In genomic region chr17:4215882-4216411, GRCh38 we compare ENCODE assay signal across 8 cellular contexts. TPM values are rescaled to one million over a fixed set of nuclear protein-coding genes. Genes with fewer than 3 reads are reported as not detected.
A peak's percentile ranks its signal among the peaks of the same experiment; 100 is the strongest.
DNase-seq lines count a peak whose midpoint lies in the region; ATAC-seq and TF ChIP-seq lines count a peak whose summit lies in the region.

No MANE protein-coding gene starts in this region.

- peaks cover 13% of the 10 kb centered on the region for H3K4me1 Mint-ChIP-seq in T-helper 2 cell treated with Interferon-gamma antibody and Interleukin-4, amounts not matched to agents 5 μg/mL and 100 μg/mL, for 36 hours (ENCODE audit: low read depth)

- BruUV-seq in mammary epithelial cell (replicated peaks; lab: Mats Ljungman, UMichigan) = no TSS peak

- CTCF ChIA-PET in mammary epithelial cell (lab: Charles Lee; ENCODE audit: low non-redundant PET) = interaction anchor here (0.7 to 0.8 kb wide), 2 partner anchors 33 to 124 kb away, joined by 5 read pairs; no protein-coding TSS in a partner anchor

- 90% methylated on average over 6 of the region's 6 CpGs for WGBS in mammary epithelial cell (ENCODE audit: low coverage, missing lambda C conversion rate)

- no peak overlapping the region for H2AFZ ChIP-seq in mammary epithelial cell (ENCODE audit: low read depth, low read length)

- no peak for DNase-seq in T-helper 2 cell treated with Interferon-gamma antibody and Interleukin-4, amounts not matched to agents 5 μg/mL and 100 μg/mL, for 36 hours (ENCODE audit: low spot score)
- DNase-seq in T-helper 2 cell (no peak), NCI-H2107 (lab: John Stamatoyannopoulos, UW) (peak; percentile 59), mammary epithelial cell (no peak), gastrocnemius medialis (no peak), SHP77 treated with DMSO at 0.1 percent for 48 hours (lab: John Stamatoyannopoulos, UW) (no peak), globus pallidus (ENCODE audit: low spot score) (no peak)
- no peak for DNase-seq in stimulated activated CD4-positive, alpha-beta T cell treated with anti-CD3 and anti-CD28 coated beads, Interleukin-4, amount 100 ng/mL, for 1 hour

- H3K9me3 Mint-ChIP-seq in T-helper 2 cell treated with Interferon-gamma antibody and Interleukin-4, amounts not matched to agents 5 μg/mL and 100 μg/mL, for 36 hours = no peaks in the 10 kb centered on the region

- ATAC-seq in gastrocnemius medialis = no peak

- no peak overlapping the region for H3K4me2 ChIP-seq in mammary epithelial cell (ENCODE audit: insufficient read depth, low read depth, low read length)

- H3K36me3 Mint-ChIP-seq in T-helper 2 cell treated with Interferon-gamma antibody and Interleukin-4, amounts not matched to agents 5 μg/mL and 100 μg/mL, for 36 hours (ENCODE audit: low read depth) = peaks cover 29% of the 10 kb centered on the region

- no peak overlapping the region for H3K9ac ChIP-seq in mammary epithelial cell (ENCODE audit: insufficient read depth, low read length)

- H3K27me3 ChIP-seq in mammary epithelial cell (ENCODE audit: insufficient read depth, low read length) (no peaks in the 10 kb centered on the region), gastrocnemius medialis (no peaks in the 10 kb centered on the region)

- H3K4me3 Mint-ChIP-seq in T-helper 2 cell treated with Interferon-gamma antibody and Interleukin-4, amounts not matched to agents 5 μg/mL and 100 μg/mL, for 36 hours = no peak overlapping the region

- no peaks in the 10 kb centered on the region for H4K20me1 ChIP-seq in mammary epithelial cell (ENCODE audit: insufficient read depth, low read length)

- dilution Hi-C loops in mammary epithelial cell (cut with HindIII; ENCODE audit: low sequenced_read_pairs) = no loop called here

- H3K9me3 ChIP-seq in mammary epithelial cell (replicated peaks; ENCODE audit: insufficient read depth, low read length) (no peaks in the 10 kb centered on the region), gastrocnemius medialis (no peaks in the 10 kb centered on the region)

- TF ChIP-seq CTCF in mammary epithelial cell (conservative IDR thresholded peaks at IDR 0.05 in 1 of 2, IDR thresholded peaks at IDR 0.05 in 1 of 2; ENCODE audit: extremely low read depth in 1 of 2, insufficient read depth in 1 of 2, low read depth in 1 of 2, low read length in 2 of 2) (no peak), gastrocnemius medialis (IDR thresholded peaks at IDR 0.05 in 4 of 5, conservative IDR thresholded peaks at IDR 0.05 in 1 of 5) (no peak)

- intact Hi-C loops in mammary epithelial cell (cut with micrococcal nuclease) = loop anchor here (1.0 to 2.0 kb wide), 5 partner anchors 32 to 197 kb away; partner anchors contain the start of genes ANKFY1 and UBE2G1
- intact Hi-C loops in gastrocnemius medialis (cut with DNase I; ENCODE audit: low total_unique reads) = loop anchor here (1.0 to 10.0 kb wide), 7 partner anchors 33 to 349 kb away; partner anchors contain the start of genes ANKFY1, CYB5D2, GGT6 and ZZEF1

- H3K27ac Mint-ChIP-seq in T-helper 2 cell treated with Interferon-gamma antibody and Interleukin-4, amounts not matched to agents 5 μg/mL and 100 μg/mL, for 36 hours = peak overlapping the region; percentile 54

- H3K27ac ChIP-seq in mammary epithelial cell (ENCODE audit: insufficient read depth, low read depth, low read length) (peak overlapping the region; percentile 49), gastrocnemius medialis (peak overlapping the region; percentile 74 to 85 (median 80))

- H3K27me3 Mint-ChIP-seq in T-helper 2 cell treated with Interferon-gamma antibody and Interleukin-4, amounts not matched to agents 5 μg/mL and 100 μg/mL, for 36 hours (ENCODE audit: low read depth) = no peaks in the 10 kb centered on the region

- H3K4me3 ChIP-seq in mammary epithelial cell (replicated peaks in 1 of 3; ENCODE audit: insufficient read depth in 1 of 3, low read depth in 2 of 3, low read length in 3 of 3) = no peak overlapping the region
- H3K4me3 ChIP-seq in gastrocnemius medialis = no peak overlapping the region

- peaks cover 29% of the 10 kb centered on the region for H3K79me2 ChIP-seq in mammary epithelial cell (ENCODE audit: insufficient read depth, low read length)

- in situ Hi-C loops in mammary epithelial cell (cut with MboI; ENCODE audit: low sequenced_read_pairs in 2 of 2) = loop anchor here in 1 of 2 donors (10.0 kb wide), 1 partner anchor 199 kb away; no protein-coding TSS in a partner anchor
- in situ Hi-C loops in gastrocnemius medialis (cut with MboI; ENCODE audit: low sequenced_read_pairs in 4 of 4) = loop anchor here in 1 of 4 donors (10.0 kb wide), 1 partner anchor 89 kb away; no protein-coding TSS in a partner anchor

- no peak for TF ChIP-seq POLR2A in gastrocnemius medialis (IDR thresholded peaks at IDR 0.05)

- H3K4me1 ChIP-seq in mammary epithelial cell (ENCODE audit: insufficient read depth, low read length) (peaks cover 14% of the 10 kb centered on the region), gastrocnemius medialis (peaks cover 34 to 44% of the 10 kb centered on the region in 2 donors)

- H3K36me3 ChIP-seq in mammary epithelial cell (ENCODE audit: insufficient read depth, low read length) (peaks cover 11% of the 10 kb centered on the region), gastrocnemius medialis (peaks cover 0 to 7% of the 10 kb centered on the region in 2 donors)

RNA-seq across cellular contexts. Expression of gene ANKFY1, which starts 47.8 kb away (rescaled TPM):
- total RNA-seq in mammary epithelial cell (10 to 100 TPM; 45.4 to 46.2 TPM), gastrocnemius medialis (10 to 100 TPM; 12.6 to 26.9 (median 13.5) TPM)
- polyA plus RNA-seq in mammary epithelial cell = 21.9 TPM
- polyA minus RNA-seq in mammary epithelial cell = 77.8 TPM
